In genomic region chr3:185402561-185402960, GRCh38 we compare ENCODE assay signal across 11 cellular contexts. TPM values are rescaled to one million over a fixed set of nuclear protein-coding genes. Genes with fewer than 3 reads are reported as not detected.
DNase-seq lines count a peak whose midpoint lies in the region; ATAC-seq, FAIRE-seq and TF ChIP-seq lines count a peak whose summit lies in the region.
"Had no signal": no experiment of that assay in that cellular context is flagged by ENCODE, and none has a peak within 500 bp of the region (broad histone marks: within the 10 kb centered on the region; RNA-seq: fewer than 3 reads in every experiment).

No MANE protein-coding gene starts in this region.

- peak; percentile 19 for DNase-seq in LHCN-M2 (ENCODE audit: low read depth)
- DNase-seq in NCI-H446 (lab: John Stamatoyannopoulos, UW), result peak; percentile 85 to 95
- peak; percentile 65 to 68 for DNase-seq in fibroblast of lung (ENCODE audit: low read depth in 2 of 2)
- DNase-seq in psoas muscle, result no peak
- no peak for DNase-seq in RCC 7860 (ENCODE audit: low spot score)
- DNase-seq in T-helper 17 cell, result no peak
- no peak for DNase-seq in activated T-helper 2 cell treated with anti-CD3 and anti-CD28 coated beads, Interferon-gamma antibody, Interleukin-2, Interleukin-4, amounts not matched to agents 10 μg/mL and 5 μg/mL and 100 μg/mL, durations not matched to agents 14 hours and 24 hours and 36 hours (ENCODE audit: low spot score)
- DNase-seq: activated naive CD4-positive, alpha-beta T cell treated with anti-CD3 and anti-CD28 coated beads, Interleukin-2, amount 10 ng/mL, durations not matched to agents 7 days and 5 days had no signal

- intact Hi-C loops in psoas muscle (cut with DNase I), result no loop called here
- intact Hi-C loops in activated T-helper 2 cell treated with anti-CD3 and anti-CD28 coated beads, Interferon-gamma antibody, Interleukin-2, Interleukin-4, amounts not matched to agents 10 μg/mL and 5 μg/mL and 100 μg/mL, durations not matched to agents 14 hours and 24 hours and 36 hours (cut with micrococcal nuclease), result no loop called here

- H3K36me3 ChIP-seq in fibroblast of lung (ENCODE audit: control insufficient read depth, insufficient read depth, low read length) (no peaks in the 10 kb centered on the region), psoas muscle (ENCODE audit: insufficient read depth in 1 of 2, low read depth in 1 of 2) (no peaks in the 10 kb centered on the region)

- H3K27me3 ChIP-seq in fibroblast of lung (ENCODE audit: control insufficient read depth, insufficient read depth, low read length) (no peaks in the 10 kb centered on the region), psoas muscle (ENCODE audit: insufficient read depth in 3 of 3, low read length in 2 of 3) (no peaks in the 10 kb centered on the region)

- H3K27ac ChIP-seq in fibroblast of lung (ENCODE audit: insufficient read depth, low read length) (no peak overlapping the region), psoas muscle (no peak overlapping the region)

- no peak overlapping the region for H3K4me2 ChIP-seq in fibroblast of lung (ENCODE audit: extremely low read depth, insufficient read depth, low read length)

- no peaks in the 10 kb centered on the region for H3K79me2 ChIP-seq in fibroblast of lung (ENCODE audit: control insufficient read depth, insufficient read depth, low read length)

- peaks cover 6% of the 10 kb centered on the region for H3K4me1 ChIP-seq in fibroblast of lung (ENCODE audit: control insufficient read depth, extremely low read depth, insufficient read depth, low read length)
- H3K4me1 ChIP-seq in psoas muscle, result peaks cover 15% of the 10 kb centered on the region

- H3K9me3 Mint-ChIP-seq in activated T-helper 2 cell treated with anti-CD3 and anti-CD28 coated beads, Interferon-gamma antibody, Interleukin-2, Interleukin-4, amounts not matched to agents 10 μg/mL and 5 μg/mL and 100 μg/mL, durations not matched to agents 14 hours and 24 hours and 36 hours, result no peaks in the 10 kb centered on the region
- H3K9me3 Mint-ChIP-seq: activated naive CD4-positive, alpha-beta T cell treated with anti-CD3 and anti-CD28 coated beads, Interleukin-2, amount 10 ng/mL, durations not matched to agents 7 days and 5 days; WTC11 had no signal

- TF ChIP-seq CTCF in fibroblast of lung (conservative IDR thresholded peaks at IDR 0.05 in 1 of 2, IDR thresholded peaks at IDR 0.05 in 1 of 2; ENCODE audit: low read depth in 1 of 2, low read length in 2 of 2) (no peak), psoas muscle (IDR thresholded peaks at IDR 0.05) (no peak)

- H3K4me1 Mint-ChIP-seq in T-helper 17 cell, result no peaks in the 10 kb centered on the region
- no peaks in the 10 kb centered on the region for H3K4me1 Mint-ChIP-seq in activated T-helper 2 cell treated with anti-CD3 and anti-CD28 coated beads, Interferon-gamma antibody, Interleukin-2, Interleukin-4, amounts not matched to agents 10 μg/mL and 5 μg/mL and 100 μg/mL, durations not matched to agents 14 hours and 24 hours and 36 hours (ENCODE audit: low read depth)
- H3K4me1 Mint-ChIP-seq: activated naive CD4-positive, alpha-beta T cell treated with anti-CD3 and anti-CD28 coated beads, Interleukin-2, amount 10 ng/mL, durations not matched to agents 7 days and 5 days; WTC11 had no signal

- H2AFZ ChIP-seq in fibroblast of lung (ENCODE audit: low read length), result no peak overlapping the region

- H3K9me3 ChIP-seq in fibroblast of lung (ENCODE audit: control insufficient read depth, insufficient read depth, low read depth, low read length), result no peaks in the 10 kb centered on the region
- H3K9me3 ChIP-seq in psoas muscle, result no peaks in the 10 kb centered on the region
- no peaks in the 10 kb centered on the region for H3K9me3 ChIP-seq in T-helper 17 cell (ENCODE audit: control insufficient read depth, low read length, poor library complexity, severe bottlenecking)

- H3K4me3 ChIP-seq in fibroblast of lung (replicated peaks in 1 of 4; ENCODE audit: control extremely low read depth in 1 of 4, insufficient read depth in 1 of 4, low read depth in 3 of 4, low read length in 4 of 4) (no peak overlapping the region), psoas muscle (no peak overlapping the region)
- H3K4me3 ChIP-seq: lung had no signal

- ATAC-seq in psoas muscle (peak; percentile 52 to 79 (median 74)), T-helper 17 cell (no peak), HG03159 (IDR thresholded peaks at IDR 0.05; ENCODE audit: unreplicated experiment) (no peak)
- ATAC-seq: WTC11 had no signal

- H3K36me3 Mint-ChIP-seq in T-helper 17 cell (ENCODE audit: low read depth), result no peaks in the 10 kb centered on the region
- no peaks in the 10 kb centered on the region for H3K36me3 Mint-ChIP-seq in activated T-helper 2 cell treated with anti-CD3 and anti-CD28 coated beads, Interferon-gamma antibody, Interleukin-2, Interleukin-4, amounts not matched to agents 10 μg/mL and 5 μg/mL and 100 μg/mL, durations not matched to agents 14 hours and 24 hours and 36 hours (ENCODE audit: low read depth)
- H3K36me3 Mint-ChIP-seq: activated naive CD4-positive, alpha-beta T cell treated with anti-CD3 and anti-CD28 coated beads, Interleukin-2, amount 10 ng/mL, durations not matched to agents 7 days and 5 days; WTC11 had no signal

- H3K27me3 Mint-ChIP-seq in T-helper 17 cell, result peaks cover 19% of the 10 kb centered on the region
- peaks cover 12% of the 10 kb centered on the region for H3K27me3 Mint-ChIP-seq in activated T-helper 2 cell treated with anti-CD3 and anti-CD28 coated beads, Interferon-gamma antibody, Interleukin-2, Interleukin-4, amounts not matched to agents 10 μg/mL and 5 μg/mL and 100 μg/mL, durations not matched to agents 14 hours and 24 hours and 36 hours (ENCODE audit: low read depth)

- no peak for FAIRE-seq in RCC 7860 (lab: Jason Lieb, UNC)

- H3K27ac Mint-ChIP-seq in T-helper 17 cell, result no peak overlapping the region
- H3K27ac Mint-ChIP-seq in activated T-helper 2 cell treated with anti-CD3 and anti-CD28 coated beads, Interferon-gamma antibody, Interleukin-2, Interleukin-4, amounts not matched to agents 10 μg/mL and 5 μg/mL and 100 μg/mL, durations not matched to agents 14 hours and 24 hours and 36 hours, result no peak overlapping the region
- H3K27ac Mint-ChIP-seq: activated naive CD4-positive, alpha-beta T cell treated with anti-CD3 and anti-CD28 coated beads, Interleukin-2, amount 10 ng/mL, durations not matched to agents 7 days and 5 days; WTC11 had no signal

- WGBS in psoas muscle, 3 donors, result 24 to 34% (median 34%) methylated on average over 5 of the region's 5 CpGs

- no peak overlapping the region for H3K9ac ChIP-seq in fibroblast of lung (ENCODE audit: insufficient read depth, low read length)

- no peak overlapping the region for H3K4me3 Mint-ChIP-seq in T-helper 17 cell
- H3K4me3 Mint-ChIP-seq in activated T-helper 2 cell treated with anti-CD3 and anti-CD28 coated beads, Interferon-gamma antibody, Interleukin-2, Interleukin-4, amounts not matched to agents 10 μg/mL and 5 μg/mL and 100 μg/mL, durations not matched to agents 14 hours and 24 hours and 36 hours (ENCODE audit: low read depth), result no peak overlapping the region
- H3K4me3 Mint-ChIP-seq: activated naive CD4-positive, alpha-beta T cell treated with anti-CD3 and anti-CD28 coated beads, Interleukin-2, amount 10 ng/mL, durations not matched to agents 7 days and 5 days; WTC11 had no signal

- H4K20me1 ChIP-seq in fibroblast of lung (ENCODE audit: control insufficient read depth, extremely low read depth, insufficient read depth, low read length), result no peaks in the 10 kb centered on the region

RNA-seq across cellular contexts. Expression of gene MAP3K13, which starts 39.6 kb away (rescaled TPM):
- total RNA-seq in LHCN-M2 (2014; rRNA removed) (18.0 and 18.6 TPM in 2 replicates), fibroblast of lung (13.4 and 15.0 TPM in 2 replicates), psoas muscle (1 to 10 TPM; 5.0 to 7.6 (median 6.9) TPM), T-helper 17 cell (1 to 10 TPM; 6.8 to 8.1 TPM)
- 10.1 TPM for polyA plus RNA-seq in LHCN-M2 (2012)
- polyA plus RNA-seq in fibroblast of lung (22.3 and 28.2 TPM in 2 replicates), psoas muscle (1 to 10 TPM; 2.6 to 4.3 (median 2.7) TPM)
- polyA plus RNA-seq in fibroblast of lung (2012), result 21.5 and 24.7 TPM in 2 replicates
- polyA minus RNA-seq in fibroblast of lung (ENCODE audit: low replicate concordance), result 2.8 and 6.9 TPM in 2 replicates
- total RNA-seq in activated T-helper 2 cell treated with anti-CD3 and anti-CD28 coated beads, Interferon-gamma antibody, Interleukin-2, Interleukin-4, amounts not matched to agents 10 μg/mL and 5 μg/mL and 100 μg/mL, durations not matched to agents 14 hours and 24 hours and 36 hours, result 10.3 and 14.7 TPM in 2 replicates

Comparison
In these comparisons a context has a peak if more than half of its experiments do, and no peak if none do; other contexts are left out.
1. DNase-seq: peak in LHCN-M2 (single experiment), NCI-H446 (2 of 2) and fibroblast of lung (2 of 2); none in psoas muscle (0 of 2), RCC 7860 (single experiment), T-helper 17 cell (0 of 3) and activated T-helper 2 cell treated with anti-CD3 and anti-CD28 coated beads, Interferon-gamma antibody, Interleukin-2, Interleukin-4, amounts not matched to agents 10 μg/mL and 5 μg/mL and 100 μg/mL, durations not matched to agents 14 hours and 24 hours and 36 hours (single experiment).
2. ATAC-seq: peak in psoas muscle (4 of 4); none in T-helper 17 cell (single experiment) and HG03159 (single experiment).